8 cellular contexts compared by ENCODE assay signal in genomic region chr1:89763649-89763986, GRCh38.
DNase-seq lines count a peak whose midpoint lies in the region; ATAC-seq lines count a peak whose summit lies in the region.

No MANE protein-coding gene starts in this region.

- DNase-seq in NCI-H748 (lab: John Stamatoyannopoulos, UW; ENCODE audit: unreplicated experiment) (peak; percentile 41), NCI-H526 (lab: John Stamatoyannopoulos, UW) (no peak), NCI-H1105 treated with DMSO at 0.1 percent for 48 hours (lab: John Stamatoyannopoulos, UW) (no peak)

- no peak for ATAC-seq in GM19324 (IDR thresholded peaks at IDR 0.05; ENCODE audit: low FRiP score, unreplicated experiment)
- ATAC-seq in GM21619 (IDR thresholded peaks at IDR 0.05; ENCODE audit: unreplicated experiment), result no peak

- H3K4me1 ChIP-seq in BLaER1 treated with 17β-estradiol and CSF1 and Interleukin-3, amounts not matched to agents 10 nM and 100 nM, result peaks cover 48 to 59% (median 58%) of the 10 kb centered on the region in 10 experiments
- H3K4me1 ChIP-seq in endocrine pancreas (ENCODE audit: control insufficient read depth, insufficient read depth, low read length), result no peaks in the 10 kb centered on the region
- H3K4me1 ChIP-seq in neuron (ENCODE audit: insufficient read depth, low read length), result peaks cover 9% of the 10 kb centered on the region

- peaks cover 0 to 9% (median 0%) of the 10 kb centered on the region in 11 experiments; a peak in 2 of 22 replicates for H3K36me3 ChIP-seq in BLaER1 treated with 17β-estradiol and CSF1 and Interleukin-3, amounts not matched to agents 10 nM and 100 nM
- H3K36me3 ChIP-seq in endocrine pancreas (ENCODE audit: control insufficient read depth, insufficient read depth, low read length) (no peaks in the 10 kb centered on the region), neuron (ENCODE audit: insufficient read depth, low read length) (no peaks in the 10 kb centered on the region)

- peak overlapping the region; percentile 72 to 83 (median 78) for H3K9ac ChIP-seq in BLaER1 treated with 17β-estradiol and CSF1 and Interleukin-3, amounts not matched to agents 10 nM and 100 nM
- H3K9ac ChIP-seq in endocrine pancreas (ENCODE audit: control insufficient read depth, insufficient read depth, low read length), result peak overlapping the region; percentile 60

- H3K4me3 ChIP-seq in BLaER1 treated with 17β-estradiol and CSF1 and Interleukin-3, amounts not matched to agents 10 nM and 100 nM, result peak overlapping the region; percentile 46 to 72 (median 56); a peak in 18 of 20 replicates
- H3K4me3 ChIP-seq in endocrine pancreas (ENCODE audit: control insufficient read depth, insufficient read depth, low read length) (peak overlapping the region; percentile 35), neuron (ENCODE audit: low read length) (peak overlapping the region; percentile 46)

- H3K4me2 ChIP-seq in BLaER1 treated with 17β-estradiol and CSF1 and Interleukin-3, amounts not matched to agents 10 nM and 100 nM, result peak overlapping the region; percentile 81 to 97 (median 89)

- no peaks in the 10 kb centered on the region for H4K20me1 ChIP-seq in BLaER1 treated with 17β-estradiol and CSF1 and Interleukin-3, amounts not matched to agents 10 nM and 100 nM

- H3K27ac ChIP-seq in BLaER1 treated with 17β-estradiol and CSF1 and Interleukin-3, amounts not matched to agents 10 nM and 100 nM, result peak overlapping the region; percentile 69 to 98 (median 95); a peak in 20 of 22 replicates

- H3K9me3 ChIP-seq in BLaER1 treated with 17β-estradiol and CSF1 and Interleukin-3, amounts not matched to agents 10 nM and 100 nM (replicated peaks in 1 of 11), result no peaks in the 10 kb centered on the region; a peak in 2 of 22 replicates
- no peaks in the 10 kb centered on the region for H3K9me3 ChIP-seq in endocrine pancreas (ENCODE audit: control insufficient read depth, low read length)
- H3K9me3 ChIP-seq in neuron (ENCODE audit: low read length), result no peaks in the 10 kb centered on the region

- H3K27me3 ChIP-seq in BLaER1 treated with 17β-estradiol and CSF1 and Interleukin-3, amounts not matched to agents 10 nM and 100 nM, result no peaks in the 10 kb centered on the region
- H3K27me3 ChIP-seq in endocrine pancreas (ENCODE audit: control insufficient read depth, insufficient read depth, low read length) (no peaks in the 10 kb centered on the region), neuron (ENCODE audit: insufficient read depth, low read length) (peaks cover 15% of the 10 kb centered on the region)

- peak overlapping the region; percentile 33 for H2AFZ ChIP-seq in neuron (ENCODE audit: low read depth, low read length)
